ENCODE assay signal across 16 cellular contexts in genomic region chr1:241837901-241838300, GRCh38. TPM values are rescaled to one million over a fixed set of nuclear protein-coding genes. Genes with fewer than 3 reads are reported as not detected.
DNase-seq lines count a peak whose midpoint lies in the region; ATAC-seq and TF ChIP-seq lines count a peak whose summit lies in the region.
"Had no signal": no experiment of that assay in that cellular context is flagged by ENCODE, and none has a peak within 500 bp of the region (broad histone marks: within the 10 kb centered on the region; RNA-seq: fewer than 3 reads in every experiment).

No MANE protein-coding gene starts in this region.

- H3K23ac ChIP-seq in mesendoderm (ENCODE audit: low read length) = no peak overlapping the region

- H3K9me3 Mint-ChIP-seq in chondrocyte (ENCODE audit: low read depth) = no peaks in the 10 kb centered on the region
- H3K9me3 Mint-ChIP-seq: activated T-helper 17 cell treated with anti-CD3 and anti-CD28 coated beads, Interleukin-2, amount 50 U/mL, for 72 hours; brain had no signal

- no peak overlapping the region for H2BK15ac ChIP-seq in mesendoderm (replicated peaks; ENCODE audit: low read depth)

- no peak overlapping the region for H3K9ac ChIP-seq in mesendoderm (ENCODE audit: low read length)
- H3K9ac ChIP-seq: BLaER1 had no signal

- peaks cover 2% of the 10 kb centered on the region for H3K27me3 Mint-ChIP-seq in chondrocyte (ENCODE audit: low read depth)

- H3K36me3 ChIP-seq in mesendoderm (ENCODE audit: control insufficient read depth, insufficient read depth, low read length) = no peaks in the 10 kb centered on the region
- H3K36me3 ChIP-seq: BLaER1, ovary had no signal

- H3K4me1 Mint-ChIP-seq in chondrocyte (ENCODE audit: low read depth) = peaks cover 20% of the 10 kb centered on the region

- no peak overlapping the region for H3K4me2 ChIP-seq in mesendoderm (ENCODE audit: low read length)
- H3K4me2 ChIP-seq: BLaER1 had no signal

- H3K4ac ChIP-seq in mesendoderm (ENCODE audit: low read depth, low read length) = no peak overlapping the region

- H2BK120ac ChIP-seq in mesendoderm (ENCODE audit: low read depth, low read length) = no peak overlapping the region

- H4K5ac ChIP-seq in mesendoderm (ENCODE audit: low read length) = no peak overlapping the region

- H3K4me3 ChIP-seq in AG09309 (ENCODE audit: control insufficient read depth, low read depth, low read length) = no peak overlapping the region
- no peak overlapping the region for H3K4me3 ChIP-seq in mesendoderm (ENCODE audit: low read length)
- H3K4me3 ChIP-seq: BLaER1, ovary had no signal

- no peaks in the 10 kb centered on the region for H3K27me3 ChIP-seq in mesendoderm (ENCODE audit: insufficient read depth, low read length, poor library complexity)
- H3K27me3 ChIP-seq: BLaER1, ovary had no signal

- H3K79me1 ChIP-seq in mesendoderm (ENCODE audit: low read length) = no peaks in the 10 kb centered on the region

- H3K27ac Mint-ChIP-seq in chondrocyte (ENCODE audit: unreplicated experiment) = peak overlapping the region; percentile 6
- H3K27ac Mint-ChIP-seq: activated T-helper 17 cell treated with anti-CD3 and anti-CD28 coated beads, Interleukin-2, amount 50 U/mL, for 72 hours; brain had no signal

- no peaks in the 10 kb centered on the region for H3K36me3 Mint-ChIP-seq in chondrocyte (ENCODE audit: low read depth)
- H3K36me3 Mint-ChIP-seq: brain had no signal

- H3K56ac ChIP-seq in mesendoderm (ENCODE audit: low read length) = no peak overlapping the region

- H2BK5ac ChIP-seq in mesendoderm (ENCODE audit: low read length) = no peak overlapping the region

- CTCF ChIA-PET in RWPE1 (lab: Yijun Ruan, JAX) = interaction anchor here (1.1 kb wide), 1 partner anchor 211 kb away, joined by 3 read pairs; no protein-coding TSS in a partner anchor

- DNase-seq in AG09309 (ENCODE audit: low read depth) (peak; percentile 73), NCI-H226 (peak; percentile 84), chondrocyte (ENCODE audit: low spot score) (no peak), mesendoderm (peak; percentile 77), Right ventricle myocardium superior (no peak), RWPE1 (ENCODE audit: low spot score) (no peak)
- DNase-seq in effector CD8-positive, alpha-beta T cell (lab: John Stamatoyannopoulos, UW) = no peak
- DNase-seq: activated CD4-positive, alpha-beta T cell treated with anti-CD3 and anti-CD28 coated beads, Interleukin-2, amount 50 U/mL, for 48 hours; midbrain; NCI-H2171 treated with DMSO at 0.1 percent for 48 hours; ovary had no signal

- H2AK5ac ChIP-seq in mesendoderm (ENCODE audit: low read length) = no peak overlapping the region

- no peak for ATAC-seq in Right ventricle myocardium superior (ENCODE audit: poor library complexity)
- ATAC-seq in HG02610 (IDR thresholded peaks at IDR 0.05; ENCODE audit: unreplicated experiment) = no peak
- ATAC-seq: activated T-helper 17 cell treated with anti-CD3 and anti-CD28 coated beads, Interleukin-2, amount 50 U/mL, for 72 hours had no signal

- no peaks in the 10 kb centered on the region for H3K79me2 ChIP-seq in mesendoderm (ENCODE audit: control insufficient read depth, insufficient read depth, low read length)

- intact Hi-C loops in Right ventricle myocardium superior (cut with DNase I) = loop anchor here (10.0 kb wide), 1 partner anchor 223 kb away; no protein-coding TSS in a partner anchor

- no peak overlapping the region for H3K27ac ChIP-seq in mesendoderm (ENCODE audit: low read depth, low read length)
- H3K27ac ChIP-seq in RWPE1 = no peak overlapping the region
- H3K27ac ChIP-seq: BLaER1, HL-60, ovary had no signal

- POLR2A ChIA-PET in RWPE1 (lab: Yijun Ruan, JAX; ENCODE audit: low non-redundant PET) = interaction anchor here (0.8 kb wide), 1 partner anchor 197 kb away, joined by 3 read pairs; no protein-coding TSS in a partner anchor

- no peak for TF ChIP-seq CTCF in AG09309 (IDR thresholded peaks at IDR 0.05; ENCODE audit: control insufficient read depth, insufficient read depth, low read depth, low read length, missing control alignments)
- TF ChIP-seq CTCF in chondrocyte (IDR thresholded peaks at IDR 0.05) = no peak
- no peak for TF ChIP-seq CTCF in RWPE1 (conservative IDR thresholded peaks at IDR 0.05; ENCODE audit: low read depth)

- no peak overlapping the region for H3K18ac ChIP-seq in mesendoderm (ENCODE audit: low read length)

- no peak overlapping the region for H3K4me3 Mint-ChIP-seq in chondrocyte (ENCODE audit: unreplicated experiment)
- H3K4me3 Mint-ChIP-seq: activated T-helper 17 cell treated with anti-CD3 and anti-CD28 coated beads, Interleukin-2, amount 50 U/mL, for 72 hours; brain had no signal

- no CpG with 5 or more reads among the region's 4 CpGs for WGBS in mesendoderm (ENCODE audit: extremely low coverage, insufficient coverage, low lambda C conversion rate)

- no peaks in the 10 kb centered on the region for H3K4me1 ChIP-seq in mesendoderm (ENCODE audit: control insufficient read depth, low read depth, low read length)
- H3K4me1 ChIP-seq: BLaER1 had no signal

- H4K8ac ChIP-seq in mesendoderm (ENCODE audit: low read depth, low read length) = no peak overlapping the region

RNA-seq across cellular contexts. Expression of gene EXO1, which starts 10.1 kb away (rescaled TPM):
- total RNA-seq in chondrocyte (2.7 to 11.5 TPM (median 3.8 TPM) in 3 replicates), Right ventricle myocardium superior (0.62 TPM)
- 24.3 TPM for polyA plus RNA-seq in mesendoderm (2013, experiment 1 of 2)
- 24.4 TPM for polyA plus RNA-seq in mesendoderm (2013, experiment 2 of 2)

Comparison
In these comparisons a context has a peak if more than half of its experiments do, and no peak if none do; other contexts are left out.
1. DNase-seq: peak in AG09309 (single experiment), NCI-H226 (single experiment) and mesendoderm (single experiment); none in chondrocyte (single experiment), Right ventricle myocardium superior (single experiment), effector CD8-positive, alpha-beta T cell (single experiment) and RWPE1 (single experiment).